ENCODE assay signal across 26 cellular contexts in the genomic region with DNA sequence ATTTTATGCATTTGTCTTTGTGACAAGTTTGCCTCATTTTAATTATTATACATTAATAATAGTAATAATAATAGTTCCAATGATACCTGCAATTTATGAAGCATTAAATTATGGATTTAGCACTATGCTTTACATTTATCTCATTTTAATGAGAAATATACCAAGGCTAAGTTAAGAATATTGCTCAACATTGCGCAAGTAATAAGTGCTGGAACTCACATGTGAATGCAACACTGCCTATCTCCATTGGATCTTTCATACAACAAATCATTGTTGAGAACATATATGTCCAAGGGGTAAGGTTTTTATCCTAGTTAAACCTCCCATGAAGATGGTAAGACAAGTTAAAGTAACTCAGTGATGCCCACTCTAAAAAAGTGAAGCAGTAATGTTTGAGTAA.
"Had no signal": no experiment of that assay in that cellular context is flagged by ENCODE, and none has a peak within 500 bp of the region (broad histone marks: within the 10 kb centered on the region; RNA-seq: fewer than 3 reads in every experiment).

No MANE protein-coding gene starts in this region.

- H3K4me1 Mint-ChIP-seq: naive thymus-derived CD8-positive, alpha-beta T cell; stimulated activated naive B cell treated with anti-CD40 and anti-IgM and Interleukin-4, amounts not matched to agents 10 μg/mL and 1 μg/mL and 100 μg/mL, for 72 hours had no signal

- DNase-seq: dermis blood vessel endothelial cell; effector memory CD4-positive, alpha-beta T cell; foreskin melanocyte; glutamatergic neuron; heart right ventricle; hippocampal formation; left cardiac atrium; left lung; mesendoderm; midbrain; naive thymus-derived CD8-positive, alpha-beta T cell; occipital lobe; ovary; posterior cingulate gyrus; psoas muscle; right cardiac atrium; stimulated activated CD4-positive, alpha-beta T cell treated with anti-CD3 and anti-CD28 coated beads, Interleukin-15, amount 100 ng/mL, for 24 hours; stimulated activated CD4-positive, alpha-beta T cell treated with anti-CD3 and anti-CD28 coated beads, Interleukin-2, amount 100 ng/mL, for 48 hours; stimulated activated naive B cell treated with anti-CD40 and anti-IgM and Interleukin-4, amounts not matched to agents 10 μg/mL and 1 μg/mL and 100 μg/mL, for 72 hours; transverse colon; upper lobe of right lung had no signal

- H3K27ac ChIP-seq: coronary artery, esophagus muscularis mucosa, heart right ventricle, left lung, ovary, psoas muscle, skin epidermis, thoracic aorta, transverse colon, upper lobe of right lung had no signal

- H3K4me1 ChIP-seq: esophagus muscularis mucosa, heart right ventricle, left lung, psoas muscle, upper lobe of right lung had no signal

- H3K27me3 Mint-ChIP-seq: stimulated activated naive B cell treated with anti-CD40 and anti-IgM and Interleukin-4, amounts not matched to agents 10 μg/mL and 1 μg/mL and 100 μg/mL, for 72 hours; stimulated activated naive CD8-positive, alpha-beta T cell treated with anti-CD3 and anti-CD28 coated beads, Interleukin-15, Interleukin-2, amounts not matched to agents 100 ng/mL and 50 ng/mL, for 24 hours had no signal

- ATAC-seq: heart right ventricle; left cardiac atrium; left lung; naive thymus-derived CD8-positive, alpha-beta T cell; psoas muscle; right cardiac atrium; stimulated activated naive B cell treated with anti-CD40 and anti-IgM and Interleukin-4, amounts not matched to agents 10 μg/mL and 1 μg/mL and 100 μg/mL, for 72 hours; upper lobe of right lung had no signal

- H3K36me3 ChIP-seq: esophagus muscularis mucosa, heart right ventricle, left lung, ovary, thoracic aorta, transverse colon, upper lobe of right lung had no signal

- H3K4me3 ChIP-seq: coronary artery, esophagus muscularis mucosa, heart right ventricle, left lung, ovary, psoas muscle, skin epidermis, thoracic aorta, transverse colon, upper lobe of right lung had no signal

- H3K27me3 ChIP-seq: esophagus muscularis mucosa, heart right ventricle, left lung, ovary, transverse colon, upper lobe of right lung had no signal

- H3K9me3 Mint-ChIP-seq: stimulated activated naive CD8-positive, alpha-beta T cell treated with anti-CD3 and anti-CD28 coated beads, Interleukin-15, Interleukin-2, amounts not matched to agents 100 ng/mL and 50 ng/mL, for 24 hours had no signal

- H3K36me3 Mint-ChIP-seq: naive thymus-derived CD8-positive, alpha-beta T cell; stimulated activated naive B cell treated with anti-CD40 and anti-IgM and Interleukin-4, amounts not matched to agents 10 μg/mL and 1 μg/mL and 100 μg/mL, for 72 hours had no signal

- H3K4me3 Mint-ChIP-seq: naive thymus-derived CD8-positive, alpha-beta T cell; stimulated activated naive B cell treated with anti-CD40 and anti-IgM and Interleukin-4, amounts not matched to agents 10 μg/mL and 1 μg/mL and 100 μg/mL, for 72 hours; stimulated activated naive CD8-positive, alpha-beta T cell treated with anti-CD3 and anti-CD28 coated beads, Interleukin-15, Interleukin-2, amounts not matched to agents 100 ng/mL and 50 ng/mL, for 24 hours had no signal

- H3K27ac Mint-ChIP-seq: naive thymus-derived CD8-positive, alpha-beta T cell; stimulated activated naive B cell treated with anti-CD40 and anti-IgM and Interleukin-4, amounts not matched to agents 10 μg/mL and 1 μg/mL and 100 μg/mL, for 72 hours; stimulated activated naive CD8-positive, alpha-beta T cell treated with anti-CD3 and anti-CD28 coated beads, Interleukin-15, Interleukin-2, amounts not matched to agents 100 ng/mL and 50 ng/mL, for 24 hours had no signal

- H3K9me3 ChIP-seq: left lung, ovary, psoas muscle, thoracic aorta, transverse colon, upper lobe of right lung had no signal
